9 cellular contexts compared by ENCODE assay signal in genomic region chr3:111895079-111895478, GRCh38. TPM values are rescaled to one million over a fixed set of nuclear protein-coding genes. Genes with fewer than 3 reads are reported as not detected.
DNase-seq lines count a peak whose midpoint lies in the region; ATAC-seq, FAIRE-seq and TF ChIP-seq lines count a peak whose summit lies in the region.
"Had no signal": no experiment of that assay in that cellular context is flagged by ENCODE, and none has a peak within 500 bp of the region (broad histone marks: within the 10 kb centered on the region; RNA-seq: fewer than 3 reads in every experiment).

No MANE protein-coding gene starts in this region.

- TF ChIP-seq CTCF in HEK293 (tag by site-specific recombination; IDR thresholded peaks at IDR 0.05) (no peak), lower leg skin (IDR thresholded peaks at IDR 0.05) (no peak)

- 37 to 40% methylated on average over 1 of the region's 1 CpG for WGBS in lower leg skin, 2 donors

- no peak overlapping the region for H3K27ac ChIP-seq in HEK293 (ENCODE audit: extremely low read depth, low read depth, low read length)

- POLR2A ChIA-PET in HEK293 (lab: Yijun Ruan, JAX), result interaction anchor here (0.7 kb wide), 1 partner anchor 84 kb away, joined by 3 read pairs; no protein-coding TSS in a partner anchor

- FAIRE-seq in RCC 7860 (lab: Jason Lieb, UNC), result peak; percentile 46

- ATAC-seq in HG02763 (IDR thresholded peaks at IDR 0.05; ENCODE audit: unreplicated experiment) (no peak), GM18907 (IDR thresholded peaks at IDR 0.05; ENCODE audit: unreplicated experiment) (no peak)

- DNase-seq in AML-193 (lab: John Stamatoyannopoulos, UW) (peak; percentile 56 to 57), RCC 7860 (ENCODE audit: low spot score) (peak; percentile 37), foreskin melanocyte (peak; percentile 52), lower leg skin (ENCODE audit: low spot score in 2 of 2) (no peak), T-helper 9 cell (no peak)
- DNase-seq: activated B cell treated with CpG ODN at 0.5 μM for 24 hours had no signal

- no peaks in the 10 kb centered on the region for H3K9me3 ChIP-seq in HEK293 (ENCODE audit: control insufficient read depth, insufficient read depth, low read depth, low read length)

- no peak overlapping the region for H3K4me3 ChIP-seq in HEK293 (ENCODE audit: low read depth, low read length)
- H3K4me3 ChIP-seq in lower leg skin (ENCODE audit: low read depth, poor library complexity, severe bottlenecking), result no peak overlapping the region

- TF ChIP-seq POLR2A in lower leg skin (IDR thresholded peaks at IDR 0.05), result no peak

- H3K4me1 ChIP-seq in HEK293 (ENCODE audit: control insufficient read depth, insufficient read depth, low read length), result no peaks in the 10 kb centered on the region

- no peaks in the 10 kb centered on the region for H3K36me3 ChIP-seq in HEK293 (ENCODE audit: control insufficient read depth in 2 of 2, insufficient read depth in 1 of 2, low read length in 2 of 2)

- CTCF ChIA-PET in HEK293 (lab: Yijun Ruan, JAX), result interaction anchor here (0.6 to 3.0 kb wide), 15 partner anchors 13 to 1262 kb away, joined by 3 to 40 read pairs (median 4); no protein-coding TSS in a partner anchor

- intact Hi-C loops in lower leg skin (cut with DNase I; ENCODE audit: low total_unique reads), result no loop called here

TF ChIP-seq in HEK293, 187 proteins besides CTCF, POLR2A, EP300 and RAD21:
- peak; percentile 42 for TF ChIP-seq ZNF654 (tag by site-specific recombination; IDR thresholded peaks at IDR 0.05; ENCODE audit: low read depth)
- no peak for TF ChIP-seq ZNF548 (tag by site-specific recombination; IDR thresholded peaks at IDR 0.05)

RNA-seq across cellular contexts. Expression of gene PHLDB2, which starts 36.0 kb away (rescaled TPM):
- 10 to 100 TPM; 23.5 to 81.5 (median 26.2) TPM for total RNA-seq in lower leg skin

Comparison
In these comparisons a context has a peak if more than half of its experiments do, and no peak if none do; other contexts are left out.
1. DNase-seq: peak in AML-193 (2 of 2), RCC 7860 (single experiment) and foreskin melanocyte (single experiment); none in lower leg skin (0 of 2) and T-helper 9 cell (single experiment).